Comparison of ENCODE assay signal across 16 cellular contexts in genomic region chr1:233109121-233109520, GRCh38.
"Had no signal": no experiment of that assay in that cellular context is flagged by ENCODE, and none has a peak within 500 bp of the region (broad histone marks: within the 10 kb centered on the region; RNA-seq: fewer than 3 reads in every experiment).

No MANE protein-coding gene starts in this region.

- H3K27me3 Mint-ChIP-seq: brain had no signal

- ATAC-seq: activated CD8-positive, alpha-beta T cell treated with anti-CD3 and anti-CD28 coated beads, Interleukin-2, amount 10 ng/mL, durations not matched to agents 7 days and 5 days; esophagus mucosa; stimulated activated naive CD8-positive, alpha-beta T cell treated with anti-CD3 and anti-CD28 coated beads, Interleukin-15, Interleukin-2, amounts not matched to agents 100 U/mL and 50 U/mL, for 24 hours had no signal

- H3K4me3 Mint-ChIP-seq: activated CD8-positive, alpha-beta T cell treated with anti-CD3 and anti-CD28 coated beads, Interleukin-2, amount 10 ng/mL, durations not matched to agents 7 days and 5 days; brain; nephron progenitor cell had no signal

- H3K9me3 ChIP-seq: adrenal gland, sigmoid colon had no signal

- H3K4me3 ChIP-seq: adrenal gland, sigmoid colon had no signal

- H3K27ac Mint-ChIP-seq: activated CD8-positive, alpha-beta T cell treated with anti-CD3 and anti-CD28 coated beads, Interleukin-2, amount 10 ng/mL, durations not matched to agents 7 days and 5 days; activated T-helper 2 cell treated with anti-CD3 and anti-CD28 coated beads, Interferon-gamma antibody, Interleukin-2, Interleukin-4, amounts not matched to agents 10 μg/mL and 5 μg/mL and 100 μg/mL, durations not matched to agents 14 hours and 24 hours and 36 hours; nephron progenitor cell had no signal

- DNase-seq: activated CD4-positive, alpha-beta T cell treated with anti-CD3 and anti-CD28 coated beads for 4 hours; activated CD8-positive, alpha-beta memory T cell treated with anti-CD3 and anti-CD28 coated beads, Interleukin-2, amount 50 U/mL, for 48 hours; activated CD8-positive, alpha-beta T cell treated with anti-CD3 and anti-CD28 coated beads, Interleukin-2, amount 10 ng/mL, durations not matched to agents 7 days and 5 days; activated naive CD4-positive, alpha-beta T cell treated with anti-CD3 and anti-CD28 coated beads, Interleukin-2, amount 50 U/mL, for 16 hours; adrenal gland; head of caudate nucleus; mammary epithelial cell; nephron progenitor cell; sigmoid colon; stimulated activated CD4-positive, alpha-beta T cell treated with anti-CD3 and anti-CD28 coated beads, Interleukin-2, amount 100 ng/mL, for 48 hours; stimulated activated naive CD8-positive, alpha-beta T cell treated with anti-CD3 and anti-CD28 coated beads, Interleukin-15, Interleukin-2, amounts not matched to agents 100 U/mL and 50 U/mL, for 24 hours; T-helper 1 cell; WERI-Rb-1 had no signal

- H3K27ac ChIP-seq: adrenal gland, sigmoid colon, WERI-Rb-1 had no signal

- H3K27me3 ChIP-seq: adrenal gland, sigmoid colon had no signal

- H3K36me3 ChIP-seq: adrenal gland, sigmoid colon, WERI-Rb-1 had no signal

- H3K9me3 Mint-ChIP-seq: activated T-helper 2 cell treated with anti-CD3 and anti-CD28 coated beads, Interferon-gamma antibody, Interleukin-2, Interleukin-4, amounts not matched to agents 10 μg/mL and 5 μg/mL and 100 μg/mL, durations not matched to agents 14 hours and 24 hours and 36 hours; brain; nephron progenitor cell had no signal
